1 cellular context compared by ENCODE assay signal in the genomic region with DNA sequence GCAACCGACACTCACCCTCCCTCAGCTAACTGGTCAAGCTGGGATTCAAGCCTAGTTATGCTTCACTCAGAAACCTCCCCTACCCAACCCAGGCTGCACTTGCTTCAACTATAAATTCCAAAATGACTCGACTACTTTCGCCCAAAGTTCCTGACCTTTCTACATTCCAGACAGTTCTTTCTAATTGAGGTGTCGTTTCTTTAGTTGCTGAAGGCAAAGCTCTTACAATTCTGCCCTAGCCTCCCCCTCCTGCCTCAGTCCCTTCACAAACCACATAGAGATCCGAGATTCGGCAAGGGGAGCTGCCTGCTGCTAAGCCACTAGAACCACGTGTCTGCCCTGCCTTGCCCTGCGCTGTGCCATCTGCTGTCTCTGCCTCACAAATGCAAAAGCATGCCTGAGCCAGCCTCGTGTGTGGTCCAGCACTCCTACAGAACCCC.
TF ChIP-seq lines count a peak whose summit lies in the region.

No MANE protein-coding gene starts in this region.

TF ChIP-seq in HCT116, 20 proteins besides CTCF, POLR2A, EP300 and RAD21 (continued from another document):
- TF ChIP-seq, protein P1, sequence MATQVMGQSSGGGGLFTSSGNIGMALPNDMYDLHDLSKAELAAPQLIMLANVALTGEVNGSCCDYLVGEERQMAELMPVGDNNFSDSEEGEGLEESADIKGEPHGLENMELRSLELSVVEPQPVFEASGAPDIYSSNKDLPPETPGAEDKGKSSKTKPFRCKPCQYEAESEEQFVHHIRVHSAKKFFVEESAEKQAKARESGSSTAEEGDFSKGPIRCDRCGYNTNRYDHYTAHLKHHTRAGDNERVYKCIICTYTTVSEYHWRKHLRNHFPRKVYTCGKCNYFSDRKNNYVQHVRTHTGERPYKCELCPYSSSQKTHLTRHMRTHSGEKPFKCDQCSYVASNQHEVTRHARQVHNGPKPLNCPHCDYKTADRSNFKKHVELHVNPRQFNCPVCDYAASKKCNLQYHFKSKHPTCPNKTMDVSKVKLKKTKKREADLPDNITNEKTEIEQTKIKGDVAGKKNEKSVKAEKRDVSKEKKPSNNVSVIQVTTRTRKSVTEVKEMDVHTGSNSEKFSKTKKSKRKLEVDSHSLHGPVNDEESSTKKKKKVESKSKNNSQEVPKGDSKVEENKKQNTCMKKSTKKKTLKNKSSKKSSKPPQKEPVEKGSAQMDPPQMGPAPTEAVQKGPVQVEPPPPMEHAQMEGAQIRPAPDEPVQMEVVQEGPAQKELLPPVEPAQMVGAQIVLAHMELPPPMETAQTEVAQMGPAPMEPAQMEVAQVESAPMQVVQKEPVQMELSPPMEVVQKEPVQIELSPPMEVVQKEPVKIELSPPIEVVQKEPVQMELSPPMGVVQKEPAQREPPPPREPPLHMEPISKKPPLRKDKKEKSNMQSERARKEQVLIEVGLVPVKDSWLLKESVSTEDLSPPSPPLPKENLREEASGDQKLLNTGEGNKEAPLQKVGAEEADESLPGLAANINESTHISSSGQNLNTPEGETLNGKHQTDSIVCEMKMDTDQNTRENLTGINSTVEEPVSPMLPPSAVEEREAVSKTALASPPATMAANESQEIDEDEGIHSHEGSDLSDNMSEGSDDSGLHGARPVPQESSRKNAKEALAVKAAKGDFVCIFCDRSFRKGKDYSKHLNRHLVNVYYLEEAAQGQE (IDR thresholded peaks at IDR 0.05; ENCODE audit: low read depth), result no peak
- TF ChIP-seq TCF7L2 (IDR thresholded peaks at IDR 0.05; ENCODE audit: borderline replicate concordance, extremely low read depth, insufficient read depth, insufficient read length), result no peak
- TF ChIP-seq, protein P2, sequence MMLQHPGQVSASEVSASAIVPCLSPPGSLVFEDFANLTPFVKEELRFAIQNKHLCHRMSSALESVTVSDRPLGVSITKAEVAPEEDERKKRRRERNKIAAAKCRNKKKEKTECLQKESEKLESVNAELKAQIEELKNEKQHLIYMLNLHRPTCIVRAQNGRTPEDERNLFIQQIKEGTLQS (IDR thresholded peaks at IDR 0.05), result no peak
- no peak for TF ChIP-seq FOSL1 (IDR thresholded peaks at IDR 0.05; ENCODE audit: low read depth)
